ENCODE assay signal across 8 cellular contexts in genomic region chr16:57736419-57737281, GRCh38.
DNase-seq lines count a peak whose midpoint lies in the region; ATAC-seq, FAIRE-seq and TF ChIP-seq lines count a peak whose summit lies in the region.

No MANE protein-coding gene starts in this region.

- peaks cover 9 to 23% (median 11%) of the 10 kb centered on the region in 11 experiments for H3K9me3 ChIP-seq in BLaER1 treated with 17β-estradiol and CSF1 and Interleukin-3, amounts not matched to agents 10 nM and 100 nM (replicated peaks in 1 of 11)
- no peaks in the 10 kb centered on the region for H3K9me3 ChIP-seq in parathyroid adenoma (ENCODE audit: control insufficient read depth, low read length)

- H3K27me3 ChIP-seq in BLaER1 treated with 17β-estradiol and CSF1 and Interleukin-3, amounts not matched to agents 10 nM and 100 nM: no peaks in the 10 kb centered on the region
- H3K27me3 ChIP-seq in parathyroid adenoma (ENCODE audit: control insufficient read depth, insufficient read depth, low read length): no peaks in the 10 kb centered on the region

- peak overlapping the region; percentile 91 to 100 (median 97) for H3K4me2 ChIP-seq in BLaER1 treated with 17β-estradiol and CSF1 and Interleukin-3, amounts not matched to agents 10 nM and 100 nM
- peak overlapping the region; percentile 91 for H3K4me2 ChIP-seq in parathyroid adenoma (ENCODE audit: low read length)

- H3K27ac ChIP-seq in BLaER1 treated with 17β-estradiol and CSF1 and Interleukin-3, amounts not matched to agents 10 nM and 100 nM: peak overlapping the region; percentile 41 to 96 (median 83); a peak in 21 of 22 replicates
- peak overlapping the region; percentile 57 for H3K27ac ChIP-seq in parathyroid adenoma

- peak overlapping the region; percentile 94 for H3K4me3 Mint-ChIP-seq in activated naive CD8-positive, alpha-beta T cell

- DNase-seq in HK-2 (ENCODE audit: unreplicated experiment) (peak; percentile 76), RCC 7860 (ENCODE audit: low spot score) (peak; percentile 73), head of caudate nucleus (peak; percentile 44 to 90 (median 72))

- peaks cover 4% of the 10 kb centered on the region for H3K36me3 Mint-ChIP-seq in activated naive CD8-positive, alpha-beta T cell

- peaks cover 0 to 50% (median 31%) of the 10 kb centered on the region in 11 experiments; a peak in 14 of 22 replicates for H3K36me3 ChIP-seq in BLaER1 treated with 17β-estradiol and CSF1 and Interleukin-3, amounts not matched to agents 10 nM and 100 nM
- no peaks in the 10 kb centered on the region for H3K36me3 ChIP-seq in parathyroid adenoma (ENCODE audit: control insufficient read depth, insufficient read depth, low read length)

- TF ChIP-seq POLR2A in GM18505 (IDR thresholded peaks at IDR 0.05; ENCODE audit: borderline replicate concordance, extremely low read depth, insufficient read depth, insufficient read length): no peak

- no peak for ATAC-seq in GM18505 (IDR thresholded peaks at IDR 0.05; ENCODE audit: unreplicated experiment)
- no peak for ATAC-seq in HG02885 (IDR thresholded peaks at IDR 0.05; ENCODE audit: poor library complexity, unreplicated experiment)

- intact Hi-C loops in head of caudate nucleus (cut with DNase I): no loop called here

- TF ChIP-seq CTCF in parathyroid adenoma (IDR thresholded peaks at IDR 0.05): no peak

- peaks cover 24 to 67% (median 61%) of the 10 kb centered on the region in 10 experiments for H3K4me1 ChIP-seq in BLaER1 treated with 17β-estradiol and CSF1 and Interleukin-3, amounts not matched to agents 10 nM and 100 nM
- H3K4me1 ChIP-seq in parathyroid adenoma: peaks cover 5% of the 10 kb centered on the region

- no peaks in the 10 kb centered on the region for H3K27me3 Mint-ChIP-seq in activated naive CD8-positive, alpha-beta T cell

- peaks cover 11% of the 10 kb centered on the region for H3K79me2 ChIP-seq in parathyroid adenoma

- peak overlapping the region; percentile 98 for H3K27ac Mint-ChIP-seq in activated naive CD8-positive, alpha-beta T cell

- peaks cover 0 to 3% (median 0%) of the 10 kb centered on the region in 11 experiments; a peak in 2 of 22 replicates for H4K20me1 ChIP-seq in BLaER1 treated with 17β-estradiol and CSF1 and Interleukin-3, amounts not matched to agents 10 nM and 100 nM

- peak overlapping the region; percentile 75 to 88 (median 84) for H3K9ac ChIP-seq in BLaER1 treated with 17β-estradiol and CSF1 and Interleukin-3, amounts not matched to agents 10 nM and 100 nM
- H3K9ac ChIP-seq in parathyroid adenoma: no peak overlapping the region

- no peaks in the 10 kb centered on the region for H3K9me3 Mint-ChIP-seq in activated naive CD8-positive, alpha-beta T cell (ENCODE audit: low read depth)

- peaks cover 24% of the 10 kb centered on the region for H3K4me1 Mint-ChIP-seq in activated naive CD8-positive, alpha-beta T cell (ENCODE audit: low read depth)

- no peak for FAIRE-seq in RCC 7860 (lab: Jason Lieb, UNC)

- peak overlapping the region; percentile 95 for H2AFZ ChIP-seq in parathyroid adenoma

- H3K4me3 ChIP-seq in BLaER1 treated with 17β-estradiol and CSF1 and Interleukin-3, amounts not matched to agents 10 nM and 100 nM: peak overlapping the region; percentile 72 to 97 (median 85)
- H3K4me3 ChIP-seq in parathyroid adenoma (ENCODE audit: low read depth, low read length): peak overlapping the region; percentile 89
